In the genomic region with DNA sequence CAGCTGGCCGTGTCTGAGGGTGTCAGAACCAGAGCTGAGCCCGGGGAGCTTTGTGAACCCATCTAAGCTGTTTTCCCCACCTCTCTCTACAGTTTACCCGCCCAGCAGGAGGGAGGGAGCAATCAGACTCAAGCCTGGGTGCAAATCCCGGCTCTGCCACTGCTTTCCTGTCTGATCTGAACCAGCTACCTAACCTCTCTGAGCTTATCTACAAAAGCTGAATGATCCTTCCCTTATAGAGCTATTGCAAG, we compare ENCODE assay signal across 2 cellular contexts.
TF ChIP-seq lines count a peak whose summit lies in the region.

No MANE protein-coding gene starts in this region.

TF ChIP-seq in endothelial cell of umbilical vein, 7 proteins besides CTCF, POLR2A, EP300 and RAD21:
- TF ChIP-seq, protein P1, sequence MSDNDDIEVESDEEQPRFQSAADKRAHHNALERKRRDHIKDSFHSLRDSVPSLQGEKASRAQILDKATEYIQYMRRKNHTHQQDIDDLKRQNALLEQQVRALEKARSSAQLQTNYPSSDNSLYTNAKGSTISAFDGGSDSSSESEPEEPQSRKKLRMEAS (IDR thresholded peaks at IDR 0.05; ENCODE audit: insufficient read depth, insufficient read length) = no peak
- TF ChIP-seq MYC (IDR thresholded peaks at IDR 0.05; ENCODE audit: low read depth, low read length) (no peak), FOS (IDR thresholded peaks at IDR 0.05; ENCODE audit: borderline replicate concordance, insufficient read depth, low read length) (no peak), EZH2 (IDR thresholded peaks at IDR 0.05; ENCODE audit: borderline replicate concordance, low read depth, low read length, severe bottlenecking) (no peak), POLR2AphosphoS5 (IDR thresholded peaks at IDR 0.05; ENCODE audit: insufficient read depth, low read depth, low read length) (no peak), JUN (IDR thresholded peaks at IDR 0.05; ENCODE audit: borderline replicate concordance, insufficient read depth, insufficient read length, low read depth) (no peak), GATA2 (IDR thresholded peaks at IDR 0.05; ENCODE audit: insufficient read depth, insufficient read length, low read depth, low read length) (no peak)

TF ChIP-seq in GM12891, 5 proteins besides CTCF, POLR2A, EP300 and RAD21:
- TF ChIP-seq SPI1 (IDR thresholded peaks at IDR 0.05; ENCODE audit: low read depth, low read length) (no peak), POU2F2 (IDR thresholded peaks at IDR 0.05; ENCODE audit: low read depth, low read length) (no peak), TAF1 (IDR thresholded peaks at IDR 0.05; ENCODE audit: low read depth, low read length) (no peak), PAX5 (IDR thresholded peaks at IDR 0.05; ENCODE audit: insufficient read depth, low read length, severe bottlenecking) (no peak)
